ENCODE assay signal across 9 cellular contexts in genomic region chr13:24684600-24684998, GRCh38.
A peak's percentile ranks its signal among the peaks of the same experiment; 100 is the strongest.
DNase-seq lines count a peak whose midpoint lies in the region; ATAC-seq lines count a peak whose summit lies in the region.
"Had no signal": no experiment of that assay in that cellular context is flagged by ENCODE, and none has a peak within 500 bp of the region (broad histone marks: within the 10 kb centered on the region; RNA-seq: fewer than 3 reads in every experiment).

No MANE protein-coding gene starts in this region.

- no peak overlapping the region for H3K4me3 ChIP-seq in adipocyte (ENCODE audit: low read length)

- H3K4me1 Mint-ChIP-seq in stimulated activated effector memory CD8-positive, alpha-beta T cell treated with anti-CD3 and anti-CD28 coated beads, Interleukin-12 subunit alpha, Interleukin-12 subunit beta, amount 100 ng/mL, for 72 hours: peaks cover 41% of the 10 kb centered on the region

- peaks cover 12% of the 10 kb centered on the region for H3K36me3 Mint-ChIP-seq in stimulated activated effector memory CD8-positive, alpha-beta T cell treated with anti-CD3 and anti-CD28 coated beads, Interleukin-12 subunit alpha, Interleukin-12 subunit beta, amount 100 ng/mL, for 72 hours

- peak overlapping the region; percentile 2 for H3K27ac Mint-ChIP-seq in stimulated activated effector memory CD8-positive, alpha-beta T cell treated with anti-CD3 and anti-CD28 coated beads, Interleukin-12 subunit alpha, Interleukin-12 subunit beta, amount 100 ng/mL, for 72 hours

- no peaks in the 10 kb centered on the region for H3K36me3 ChIP-seq in adipocyte (ENCODE audit: control insufficient read depth, insufficient read depth, low read length, severe bottlenecking)

- peak overlapping the region; percentile 36 for H3K4me3 Mint-ChIP-seq in stimulated activated effector memory CD8-positive, alpha-beta T cell treated with anti-CD3 and anti-CD28 coated beads, Interleukin-12 subunit alpha, Interleukin-12 subunit beta, amount 100 ng/mL, for 72 hours

- no peaks in the 10 kb centered on the region for H3K9me3 ChIP-seq in adipocyte (ENCODE audit: control insufficient read depth, low read length)
- H3K9me3 ChIP-seq: Caco-2 had no signal

- H3K4me1 ChIP-seq in adipocyte (ENCODE audit: control insufficient read depth, insufficient read depth, low read length): peaks cover 13% of the 10 kb centered on the region

- no peaks in the 10 kb centered on the region for H3K9me3 Mint-ChIP-seq in stimulated activated effector memory CD8-positive, alpha-beta T cell treated with anti-CD3 and anti-CD28 coated beads, Interleukin-12 subunit alpha, Interleukin-12 subunit beta, amount 100 ng/mL, for 72 hours

- ATAC-seq in HG03439 (IDR thresholded peaks at IDR 0.05; ENCODE audit: unreplicated experiment) (peak; percentile 33), HG03520 (IDR thresholded peaks at IDR 0.05; ENCODE audit: unreplicated experiment) (no peak), HG03159 (IDR thresholded peaks at IDR 0.05; ENCODE audit: unreplicated experiment) (no peak)
- ATAC-seq in stimulated activated effector memory CD8-positive, alpha-beta T cell treated with anti-CD3 and anti-CD28 coated beads, Interleukin-12 subunit alpha, Interleukin-12 subunit beta, amount 100 ng/mL, for 72 hours: peak; percentile 36

- peak; percentile 10 for DNase-seq in activated effector memory CD4-positive, alpha-beta T cell treated with Interleukin-2 at 50 U/mL for 16 hours
- no peak for DNase-seq in activated effector memory CD4-positive, alpha-beta T cell treated with anti-CD3 and anti-CD28 coated beads, Interleukin-2, amount 50 U/mL, for 16 hours
- peak; percentile 13 for DNase-seq in adipocyte (ENCODE audit: low read depth)
- DNase-seq in stimulated activated effector memory CD8-positive, alpha-beta T cell treated with anti-CD3 and anti-CD28 coated beads, Interleukin-12 subunit alpha, Interleukin-12 subunit beta, amount 100 ng/mL, for 72 hours (ENCODE audit: low spot score in 2 of 2): no peak
- no peak for DNase-seq in DMS114 treated with DMSO at 0.1 percent for 48 hours (lab: John Stamatoyannopoulos, UW; ENCODE audit: unreplicated experiment)

- H3K27me3 ChIP-seq in adipocyte (replicated peaks; ENCODE audit: control insufficient read depth, insufficient read depth, low read length): peaks cover 58% of the 10 kb centered on the region

- peak overlapping the region; percentile 20 for H3K9ac ChIP-seq in adipocyte (ENCODE audit: low read length)

Comparison
In these comparisons a context has a peak if more than half of its experiments do, and no peak if none do; other contexts are left out.
1. DNase-seq: peak in activated effector memory CD4-positive, alpha-beta T cell treated with Interleukin-2 at 50 U/mL for 16 hours (single experiment) and adipocyte (single experiment); none in activated effector memory CD4-positive, alpha-beta T cell treated with anti-CD3 and anti-CD28 coated beads, Interleukin-2, amount 50 U/mL, for 16 hours (single experiment), stimulated activated effector memory CD8-positive, alpha-beta T cell treated with anti-CD3 and anti-CD28 coated beads, Interleukin-12 subunit alpha, Interleukin-12 subunit beta, amount 100 ng/mL, for 72 hours (0 of 2) and DMS114 treated with DMSO at 0.1 percent for 48 hours (single experiment).
2. ATAC-seq: peak in HG03439 (single experiment) and stimulated activated effector memory CD8-positive, alpha-beta T cell treated with anti-CD3 and anti-CD28 coated beads, Interleukin-12 subunit alpha, Interleukin-12 subunit beta, amount 100 ng/mL, for 72 hours (single experiment); none in HG03520 (single experiment) and HG03159 (single experiment).